11 cellular contexts compared by ENCODE assay signal in genomic region chr11:101553891-101554292, GRCh38. TPM values are rescaled to one million over a fixed set of nuclear protein-coding genes. Genes with fewer than 3 reads are reported as not detected.
A peak's percentile ranks its signal among the peaks of the same experiment; 100 is the strongest.
DNase-seq lines count a peak whose midpoint lies in the region; ATAC-seq and TF ChIP-seq lines count a peak whose summit lies in the region.
"Had no signal": no experiment of that assay in that cellular context is flagged by ENCODE, and none has a peak within 500 bp of the region (broad histone marks: within the 10 kb centered on the region; RNA-seq: fewer than 3 reads in every experiment).

No MANE protein-coding gene starts in this region.

- ATAC-seq in GM18873 (IDR thresholded peaks at IDR 0.05; ENCODE audit: low FRiP score, unreplicated experiment) (peak; percentile 89), HG02588 (IDR thresholded peaks at IDR 0.05; ENCODE audit: unreplicated experiment) (peak; percentile 99), HG03469 (IDR thresholded peaks at IDR 0.05; ENCODE audit: unreplicated experiment) (peak; percentile 99), memory B cell (ENCODE audit: low read depth) (peak; percentile 91)
- no peak for ATAC-seq in activated CD8-positive, alpha-beta T cell treated with anti-CD3 and anti-CD28 coated beads for 36 hours
- ATAC-seq: left lung had no signal

- H3K9me3 Mint-ChIP-seq in memory B cell (peaks cover 2% of the 10 kb centered on the region), progenitor cell of endocrine pancreas (ENCODE audit: low read depth) (no peaks in the 10 kb centered on the region)
- H3K9me3 Mint-ChIP-seq in activated CD8-positive, alpha-beta T cell treated with anti-CD3 and anti-CD28 coated beads for 36 hours = peaks cover 1% of the 10 kb centered on the region

- POLR2A ChIA-PET in activated CD8-positive, alpha-beta T cell treated with anti-CD3 and anti-CD28 coated beads for 36 hours (lab: Charles Lee) = interaction anchor here (0.6 kb wide), 1 partner anchor 53 kb away, joined by 4 read pairs; no protein-coding TSS in a partner anchor

- H3K27me3 Mint-ChIP-seq in memory B cell (no peaks in the 10 kb centered on the region), progenitor cell of endocrine pancreas (no peaks in the 10 kb centered on the region)
- H3K27me3 Mint-ChIP-seq in activated CD8-positive, alpha-beta T cell treated with anti-CD3 and anti-CD28 coated beads for 36 hours = no peaks in the 10 kb centered on the region

- H3K4me3 Mint-ChIP-seq in memory B cell = peak overlapping the region; percentile 31
- H3K4me3 Mint-ChIP-seq in activated CD8-positive, alpha-beta T cell treated with anti-CD3 and anti-CD28 coated beads for 36 hours = no peak overlapping the region
- H3K4me3 Mint-ChIP-seq in progenitor cell of endocrine pancreas (ENCODE audit: low read depth) = no peak overlapping the region

- CTCF ChIA-PET in activated CD8-positive, alpha-beta T cell treated with anti-CD3 and anti-CD28 coated beads for 36 hours (lab: Charles Lee) = no interaction called here

- H3K4me1 Mint-ChIP-seq in memory B cell = peaks cover 16% of the 10 kb centered on the region
- no peaks in the 10 kb centered on the region for H3K4me1 Mint-ChIP-seq in activated CD8-positive, alpha-beta T cell treated with anti-CD3 and anti-CD28 coated beads for 36 hours (ENCODE audit: low read depth)
- H3K4me1 Mint-ChIP-seq in progenitor cell of endocrine pancreas (ENCODE audit: low read depth) = no peaks in the 10 kb centered on the region

- in situ Hi-C loops in G401 (cut with HindIII; ENCODE audit: low sequenced_read_pairs) = no loop called here

- H3K27ac Mint-ChIP-seq in memory B cell (peak overlapping the region; percentile 21), progenitor cell of endocrine pancreas (no peak overlapping the region)
- no peak overlapping the region for H3K27ac Mint-ChIP-seq in activated CD8-positive, alpha-beta T cell treated with anti-CD3 and anti-CD28 coated beads for 36 hours

- intact Hi-C loops in activated CD8-positive, alpha-beta T cell treated with anti-CD3 and anti-CD28 coated beads for 36 hours (cut with micrococcal nuclease) = no loop called here

- peak in 1 of 2 donors; percentile 7 for DNase-seq in memory B cell (ENCODE audit: low spot score in 2 of 2)
- DNase-seq in activated CD8-positive, alpha-beta T cell treated with anti-CD3 and anti-CD28 coated beads for 36 hours = no peak
- no peak for DNase-seq in progenitor cell of endocrine pancreas (ENCODE audit: low spot score, unreplicated experiment)
- DNase-seq in COLO668 (lab: John Stamatoyannopoulos, UW; ENCODE audit: unreplicated experiment) = no peak
- no peak for DNase-seq in G401 (ENCODE audit: low spot score)
- DNase-seq: activated naive CD4-positive, alpha-beta T cell treated with anti-CD3 and anti-CD28 coated beads, Interleukin-2, amount 50 U/mL, for 16 hours; left lung; NCI-H345 had no signal

- no peak for TF ChIP-seq CTCF in activated CD8-positive, alpha-beta T cell treated with anti-CD3 and anti-CD28 coated beads for 36 hours (IDR thresholded peaks at IDR 0.05)
- TF ChIP-seq CTCF in progenitor cell of endocrine pancreas (IDR thresholded peaks at IDR 0.05; ENCODE audit: unreplicated experiment) = no peak

- H3K36me3 Mint-ChIP-seq in memory B cell = no peaks in the 10 kb centered on the region
- H3K36me3 Mint-ChIP-seq in activated CD8-positive, alpha-beta T cell treated with anti-CD3 and anti-CD28 coated beads for 36 hours (ENCODE audit: low read depth) = no peaks in the 10 kb centered on the region
- no peaks in the 10 kb centered on the region for H3K36me3 Mint-ChIP-seq in progenitor cell of endocrine pancreas (ENCODE audit: insufficient read depth)

RNA-seq across cellular contexts. Expression of gene TRPC6, which starts 29.9 kb away (rescaled TPM):
- total RNA-seq in activated CD8-positive, alpha-beta T cell treated with anti-CD3 and anti-CD28 coated beads for 36 hours = not detected
- total RNA-seq in progenitor cell of endocrine pancreas = 0.05 and 0.58 TPM in 2 replicates
- 0.07 TPM in 1 of 2 replicates, not detected in the other for total RNA-seq in G401 (2014; rRNA removed; shearing (Covaris generic))
